In the genomic region with DNA sequence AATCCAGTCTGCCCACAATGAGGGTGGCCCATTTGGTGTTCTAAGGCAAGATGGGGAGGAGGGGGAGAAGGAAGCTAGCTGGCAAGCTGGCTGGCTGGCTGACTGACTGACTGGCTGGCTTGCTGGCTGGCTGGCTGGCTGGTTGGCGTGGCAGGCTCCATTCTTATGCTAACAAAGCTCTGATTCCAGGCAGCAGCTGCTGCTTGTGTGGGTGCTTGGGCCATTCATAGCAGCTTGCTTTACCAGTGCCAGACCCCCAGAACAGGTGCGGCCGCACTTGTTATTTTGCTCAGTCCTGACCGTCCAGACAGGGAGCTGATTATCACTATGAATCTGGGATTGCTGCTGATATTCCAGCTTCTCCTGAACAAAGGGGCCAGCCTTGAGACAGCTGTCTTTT, we compare ENCODE assay signal across 16 cellular contexts.
DNase-seq lines count a peak whose midpoint lies in the region; TF ChIP-seq lines count a peak whose summit lies in the region.
"Had no signal": no experiment of that assay in that cellular context is flagged by ENCODE, and none has a peak within 500 bp of the region (broad histone marks: within the 10 kb centered on the region; RNA-seq: fewer than 3 reads in every experiment).

No MANE protein-coding gene starts in this region.

- H3K4me3 Mint-ChIP-seq in activated CD4-positive, alpha-beta T cell treated with anti-CD3 and anti-CD28 coated beads, Interleukin-2, amount 10 ng/mL, durations not matched to agents 24 days and 14 days: no peak overlapping the region
- H3K4me3 Mint-ChIP-seq: activated CD4-positive, alpha-beta memory T cell treated with anti-CD3 and anti-CD28 coated beads for 36 hours; activated naive CD8-positive, alpha-beta T cell; activated T-cell treated with anti-CD3 and anti-CD28 coated beads, Interleukin-2, amount 50 U/mL, for 4 hours; CD4-positive, CD25-positive, alpha-beta regulatory T cell; naive thymus-derived CD8-positive, alpha-beta T cell had no signal

- H3K36me3 ChIP-seq in stomach: no peaks in the 10 kb centered on the region
- H3K36me3 ChIP-seq: lower lobe of right lung had no signal

- no peaks in the 10 kb centered on the region for H3K9me3 Mint-ChIP-seq in activated CD4-positive, alpha-beta T cell treated with anti-CD3 and anti-CD28 coated beads, Interleukin-2, amount 10 ng/mL, durations not matched to agents 24 days and 14 days
- H3K9me3 Mint-ChIP-seq: activated CD4-positive, alpha-beta memory T cell treated with anti-CD3 and anti-CD28 coated beads for 36 hours; activated T-cell treated with anti-CD3 and anti-CD28 coated beads, Interleukin-2, amount 50 U/mL, for 4 hours had no signal

- no peaks in the 10 kb centered on the region for H3K36me3 Mint-ChIP-seq in activated CD4-positive, alpha-beta T cell treated with anti-CD3 and anti-CD28 coated beads, Interleukin-2, amount 10 ng/mL, durations not matched to agents 24 days and 14 days (ENCODE audit: low read depth)
- H3K36me3 Mint-ChIP-seq: activated CD4-positive, alpha-beta memory T cell treated with anti-CD3 and anti-CD28 coated beads for 36 hours; activated naive CD8-positive, alpha-beta T cell; CD4-positive, CD25-positive, alpha-beta regulatory T cell; naive thymus-derived CD8-positive, alpha-beta T cell had no signal

- no peak overlapping the region for H3K4me3 ChIP-seq in stomach
- H3K4me3 ChIP-seq: lower lobe of right lung had no signal

- intact Hi-C loops in stomach (cut with DNase I; ENCODE audit: low total_unique reads): no loop called here
- intact Hi-C loops in activated CD4-positive, alpha-beta T cell treated with anti-CD3 and anti-CD28 coated beads, Interleukin-2, amount 10 ng/mL, durations not matched to agents 24 days and 14 days (cut with micrococcal nuclease): no loop called here

- no peak for TF ChIP-seq POLR2A in stomach (IDR thresholded peaks at IDR 0.05)

- H3K27me3 ChIP-seq in stomach: peaks cover 0 to 13% (median 0%) of the 10 kb centered on the region in 3 donors

- WGBS in stomach, 5 donors: 49 to 73% (median 64%) methylated on average over 3 to 4 of the region's 4 CpGs

- no peaks in the 10 kb centered on the region for H3K27me3 Mint-ChIP-seq in activated CD4-positive, alpha-beta T cell treated with anti-CD3 and anti-CD28 coated beads, Interleukin-2, amount 10 ng/mL, durations not matched to agents 24 days and 14 days
- H3K27me3 Mint-ChIP-seq: activated CD4-positive, alpha-beta memory T cell treated with anti-CD3 and anti-CD28 coated beads for 36 hours; activated naive CD8-positive, alpha-beta T cell; CD4-positive, CD25-positive, alpha-beta regulatory T cell; naive thymus-derived CD8-positive, alpha-beta T cell had no signal

- no peak for TF ChIP-seq CTCF in stomach (IDR thresholded peaks at IDR 0.05)

- no peak overlapping the region for H3K27ac ChIP-seq in stomach
- H3K27ac ChIP-seq: lower lobe of right lung had no signal

- TF ChIP-seq EP300 in stomach (IDR thresholded peaks at IDR 0.05): no peak

- H3K4me1 ChIP-seq in stomach: no peaks in the 10 kb centered on the region
- H3K4me1 ChIP-seq: lower lobe of right lung had no signal

- H3K9me3 ChIP-seq in stomach: no peaks in the 10 kb centered on the region
- H3K9me3 ChIP-seq: lower lobe of right lung had no signal

- no peaks in the 10 kb centered on the region for H3K4me1 Mint-ChIP-seq in activated CD4-positive, alpha-beta T cell treated with anti-CD3 and anti-CD28 coated beads, Interleukin-2, amount 10 ng/mL, durations not matched to agents 24 days and 14 days
- H3K4me1 Mint-ChIP-seq: CD4-positive, CD25-positive, alpha-beta regulatory T cell; naive thymus-derived CD8-positive, alpha-beta T cell had no signal

- DNase-seq in NCI-H2107 treated with DMSO at 0.1 percent for 48 hours (lab: John Stamatoyannopoulos, UW; ENCODE audit: unreplicated experiment) (peak; percentile 33), NCI-H2107 (lab: John Stamatoyannopoulos, UW) (no peak), amygdala (lab: John Stamatoyannopoulos, UW) (peak in 43 of 56 donors; percentile 0 to 64 (median 14)), iPS-NIHi7 (ENCODE audit: extremely low spot score) (peak; percentile 67), stomach (peak; percentile 33), EL (no peak), CD1c-positive myeloid dendritic cell (ENCODE audit: extremely low spot score) (no peak)
- no peak for DNase-seq in activated CD4-positive, alpha-beta T cell treated with anti-CD3 and anti-CD28 coated beads, Interleukin-2, amount 10 ng/mL, durations not matched to agents 24 days and 14 days
- DNase-seq: activated CD4-positive, alpha-beta memory T cell treated with anti-CD3 and anti-CD28 coated beads for 36 hours; activated T-cell treated with anti-CD3 and anti-CD28 coated beads, Interleukin-2, amount 50 U/mL, for 4 hours; CD4-positive, CD25-positive, alpha-beta regulatory T cell; lower lobe of right lung; naive thymus-derived CD8-positive, alpha-beta T cell; NCI-H510A treated with DMSO at 0.1 percent for 48 hours; right cardiac atrium had no signal

- no peak overlapping the region for H3K27ac Mint-ChIP-seq in activated CD4-positive, alpha-beta T cell treated with anti-CD3 and anti-CD28 coated beads, Interleukin-2, amount 10 ng/mL, durations not matched to agents 24 days and 14 days
- H3K27ac Mint-ChIP-seq: activated CD4-positive, alpha-beta memory T cell treated with anti-CD3 and anti-CD28 coated beads for 36 hours; activated naive CD8-positive, alpha-beta T cell; CD4-positive, CD25-positive, alpha-beta regulatory T cell; naive thymus-derived CD8-positive, alpha-beta T cell had no signal

Comparison
In these comparisons a context has a peak if more than half of its experiments do, and no peak if none do; other contexts are left out.
1. DNase-seq: peak in NCI-H2107 treated with DMSO at 0.1 percent for 48 hours (single experiment), amygdala (43 of 56), iPS-NIHi7 (single experiment) and stomach (single experiment); none in NCI-H2107 (single experiment), EL (single experiment), activated CD4-positive, alpha-beta T cell treated with anti-CD3 and anti-CD28 coated beads, Interleukin-2, amount 10 ng/mL, durations not matched to agents 24 days and 14 days (single experiment) and CD1c-positive myeloid dendritic cell (single experiment).